26 cellular contexts compared by ENCODE assay signal in the genomic region with DNA sequence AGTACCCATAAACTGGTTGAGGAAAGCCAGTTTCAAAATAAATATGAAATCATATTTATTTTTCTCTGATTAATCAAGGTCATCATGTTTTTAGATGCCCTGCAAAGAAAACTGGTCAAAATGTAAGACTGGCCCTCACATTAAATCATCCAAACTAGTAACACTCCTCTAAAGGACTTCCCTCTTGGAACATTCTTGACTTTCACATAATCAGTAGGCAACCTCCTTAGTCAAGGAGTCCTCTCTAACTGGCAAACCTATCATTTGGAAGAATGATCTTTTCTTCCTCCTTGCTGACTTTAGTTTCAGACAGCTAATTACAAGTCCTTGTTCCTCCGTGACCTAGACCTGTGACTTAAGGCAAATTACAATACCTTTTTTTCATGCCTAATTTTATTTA.
DNase-seq lines count a peak whose midpoint lies in the region; ATAC-seq and TF ChIP-seq lines count a peak whose summit lies in the region.
"Had no signal": no experiment of that assay in that cellular context is flagged by ENCODE, and none has a peak within 500 bp of the region (broad histone marks: within the 10 kb centered on the region; RNA-seq: fewer than 3 reads in every experiment).

No MANE protein-coding gene starts in this region.

- ATAC-seq in PC-3 (0 out of 2 replicates have a peak, but pooled peaks have one; percentile 9), HG03460 (IDR thresholded peaks at IDR 0.05; ENCODE audit: unreplicated experiment) (no peak), upper lobe of right lung (no peak)
- ATAC-seq: GM23338 had no signal

- CTCF ChIA-PET in mammary epithelial cell (lab: Charles Lee; ENCODE audit: low non-redundant PET) (no interaction called here), PC-3 (lab: Charles Lee) (no interaction called here)

- no peak for TF ChIP-seq POLR2A in breast epithelium (IDR thresholded peaks at IDR 0.05)

- H3K9me3 ChIP-seq in mammary epithelial cell (replicated peaks; ENCODE audit: insufficient read depth, low read length), result no peaks in the 10 kb centered on the region
- no peaks in the 10 kb centered on the region for H3K9me3 ChIP-seq in breast epithelium
- no peaks in the 10 kb centered on the region for H3K9me3 ChIP-seq in PC-3 (ENCODE audit: low read length)
- H3K9me3 ChIP-seq in upper lobe of right lung, result no peaks in the 10 kb centered on the region

- H3K4me3 ChIP-seq in mammary epithelial cell (replicated peaks in 1 of 3; ENCODE audit: insufficient read depth in 1 of 3, low read depth in 2 of 3, low read length in 3 of 3), result peak overlapping the region in 1 of 3 experiments; percentile 25
- H3K4me3 ChIP-seq in breast epithelium, result no peak overlapping the region
- H3K4me3 ChIP-seq in PC-3 (ENCODE audit: low read length), result peak overlapping the region; percentile 62
- H3K4me3 ChIP-seq in epithelial cell of proximal tubule (ENCODE audit: low read depth, low read length), result peak overlapping the region; percentile 63
- H3K4me3 ChIP-seq in H7 (ENCODE audit: insufficient read depth, low read depth, low read length), result no peak overlapping the region
- no peak overlapping the region for H3K4me3 ChIP-seq in upper lobe of right lung
- H3K4me3 ChIP-seq: GM23338 had no signal

- H3K79me2 ChIP-seq in mammary epithelial cell (ENCODE audit: insufficient read depth, low read length), result peaks cover 46% of the 10 kb centered on the region
- H3K79me2 ChIP-seq in PC-3 (ENCODE audit: low read length), result peaks cover 63% of the 10 kb centered on the region

- H3K27ac ChIP-seq in mammary epithelial cell (ENCODE audit: insufficient read depth, low read depth, low read length) (no peak overlapping the region), breast epithelium (no peak overlapping the region), PC-3 (ENCODE audit: low read length) (peak overlapping the region; percentile 65), upper lobe of right lung (no peak overlapping the region)
- H3K27ac ChIP-seq: HL-60 had no signal

- peak overlapping the region; percentile 80 for H3K4me2 ChIP-seq in mammary epithelial cell (ENCODE audit: insufficient read depth, low read depth, low read length)
- H3K4me2 ChIP-seq in PC-3 (ENCODE audit: low read length), result peak overlapping the region; percentile 76
- H3K4me2 ChIP-seq: GM23338 had no signal

- no peaks in the 10 kb centered on the region for H3F3A ChIP-seq in PC-3 (ENCODE audit: low read length, unreplicated experiment)

- H3K4me1 ChIP-seq in mammary epithelial cell (ENCODE audit: insufficient read depth, low read length), result peaks cover 35% of the 10 kb centered on the region
- H3K4me1 ChIP-seq in breast epithelium, result no peaks in the 10 kb centered on the region
- peaks cover 67% of the 10 kb centered on the region for H3K4me1 ChIP-seq in PC-3 (ENCODE audit: insufficient read depth, low read length)
- H3K4me1 ChIP-seq in upper lobe of right lung, result peaks cover 6% of the 10 kb centered on the region

- no peaks in the 10 kb centered on the region for H3K27me3 ChIP-seq in mammary epithelial cell (ENCODE audit: insufficient read depth, low read length)
- H3K27me3 ChIP-seq in breast epithelium, result no peaks in the 10 kb centered on the region
- H3K27me3 ChIP-seq in PC-3 (ENCODE audit: low read length), result no peaks in the 10 kb centered on the region
- H3K27me3 ChIP-seq in H7 (ENCODE audit: control insufficient read depth, insufficient read depth, low read length), result no peaks in the 10 kb centered on the region
- H3K27me3 ChIP-seq in upper lobe of right lung, result no peaks in the 10 kb centered on the region

- no peaks in the 10 kb centered on the region for H3K36me3 ChIP-seq in mammary epithelial cell (ENCODE audit: insufficient read depth, low read length)
- no peaks in the 10 kb centered on the region for H3K36me3 ChIP-seq in breast epithelium
- H3K36me3 ChIP-seq in PC-3 (ENCODE audit: low read depth, low read length), result no peaks in the 10 kb centered on the region
- no peaks in the 10 kb centered on the region for H3K36me3 ChIP-seq in H7 (replicated peaks; ENCODE audit: control insufficient read depth, insufficient read depth, low read length)
- H3K36me3 ChIP-seq in upper lobe of right lung, result no peaks in the 10 kb centered on the region

- no peaks in the 10 kb centered on the region for H3K9me2 ChIP-seq in PC-3 (replicated peaks; ENCODE audit: low read length)

- BruUV-seq in mammary epithelial cell (replicated peaks; lab: Mats Ljungman, UMichigan), result no TSS peak
- BruUV-seq in PC-3 (replicated peaks; lab: Mats Ljungman, UMichigan), result no TSS peak

- POLR2A ChIA-PET in PC-3 (lab: Charles Lee; ENCODE audit: unreplicated experiment), result interaction anchor here (2.4 kb wide), 1 partner anchor 82 kb away, joined by 33 read pairs; the partner anchor contains the start of gene DCBLD2

- H2AFZ ChIP-seq in mammary epithelial cell (ENCODE audit: low read depth, low read length) (no peak overlapping the region), PC-3 (ENCODE audit: low read length) (no peak overlapping the region)
- H2AFZ ChIP-seq: GM23338 had no signal

- DNase-seq in mammary epithelial cell (no peak), breast epithelium (ENCODE audit: low spot score in 2 of 2) (no peak), PC-3 (peak; percentile 20), epithelial cell of proximal tubule (ENCODE audit: low read depth) (no peak), renal cortical epithelial cell (ENCODE audit: low read depth) (peak; percentile 40), H7 (no peak), upper lobe of right lung (no peak)
- DNase-seq: 8988T; C1 segment of cervical spinal cord; CD4-positive, alpha-beta memory T cell; COR-L47; HCEC 1CT; Karpas-422; MV-4-11; NCI-H1105; NCI-H146; NCI-H1930; NCI-H2107; NCI-H446; NCI-H524 treated with DMSO at 0.1 percent for 48 hours; NCI-H774; NK-92 treated with Interleukin-12 subunit alpha and Interleukin-12 subunit beta, amount 100 ng/mL, for 24 hours; SIG-M5 had no signal

- H4K20me1 ChIP-seq in mammary epithelial cell (ENCODE audit: insufficient read depth, low read length) (no peaks in the 10 kb centered on the region), PC-3 (ENCODE audit: low read length) (no peaks in the 10 kb centered on the region)

- 100% methylated on average over 1 of the region's 1 CpG for WGBS in mammary epithelial cell (ENCODE audit: low coverage, missing lambda C conversion rate)

- in situ Hi-C loops in mammary epithelial cell (cut with MboI; ENCODE audit: low sequenced_read_pairs in 2 of 2), result loop anchor here in 1 of 2 donors (5.0 to 10.0 kb wide), 2 partner anchors 82 to 169 kb away; partner anchors contain the start of gene DCBLD2

- dilution Hi-C loops in mammary epithelial cell (cut with HindIII; ENCODE audit: low sequenced_read_pairs), result loop anchor here (10.0 kb wide), 1 partner anchor 89 kb away; no protein-coding TSS in a partner anchor

- intact Hi-C loops in mammary epithelial cell (cut with micrococcal nuclease) (no loop called here), breast epithelium (cut with DNase I; ENCODE audit: low total_unique reads) (no loop called here), PC-3 (cut with micrococcal nuclease) (loop anchor here (2.0 kb wide), 2 partner anchors 29 to 381 kb away; no protein-coding TSS in a partner anchor), upper lobe of right lung (cut with DNase I) (no loop called here)

- H3K9ac ChIP-seq in mammary epithelial cell (ENCODE audit: insufficient read depth, low read length) (no peak overlapping the region), PC-3 (ENCODE audit: low read length) (peak overlapping the region; percentile 69)

- TF ChIP-seq CTCF in mammary epithelial cell (conservative IDR thresholded peaks at IDR 0.05 in 1 of 2, IDR thresholded peaks at IDR 0.05 in 1 of 2; ENCODE audit: extremely low read depth in 1 of 2, insufficient read depth in 1 of 2, low read depth in 1 of 2, low read length in 2 of 2), result no peak
- no peak for TF ChIP-seq CTCF in breast epithelium (IDR thresholded peaks at IDR 0.05)
- TF ChIP-seq CTCF in PC-3 (conservative IDR thresholded peaks at IDR 0.05; ENCODE audit: low read depth, low read length), result no peak
- TF ChIP-seq CTCF in epithelial cell of proximal tubule (conservative IDR thresholded peaks at IDR 0.05; ENCODE audit: low read depth, low read length), result no peak
- TF ChIP-seq CTCF in upper lobe of right lung (IDR thresholded peaks at IDR 0.05), result no peak

Comparison
In these comparisons a context has a peak if more than half of its experiments do, and no peak if none do; other contexts are left out.
1. DNase-seq: peak in PC-3 (single experiment) and renal cortical epithelial cell (single experiment); none in mammary epithelial cell (single experiment), breast epithelium (0 of 2), epithelial cell of proximal tubule (single experiment), H7 (single experiment) and upper lobe of right lung (single experiment).
2. H3K4me3 ChIP-seq: peak in PC-3 (single experiment) and epithelial cell of proximal tubule (single experiment); none in breast epithelium (0 of 3), H7 (single experiment) and upper lobe of right lung (single experiment).